ENCODE assay signal across 8 cellular contexts in the genomic region with DNA sequence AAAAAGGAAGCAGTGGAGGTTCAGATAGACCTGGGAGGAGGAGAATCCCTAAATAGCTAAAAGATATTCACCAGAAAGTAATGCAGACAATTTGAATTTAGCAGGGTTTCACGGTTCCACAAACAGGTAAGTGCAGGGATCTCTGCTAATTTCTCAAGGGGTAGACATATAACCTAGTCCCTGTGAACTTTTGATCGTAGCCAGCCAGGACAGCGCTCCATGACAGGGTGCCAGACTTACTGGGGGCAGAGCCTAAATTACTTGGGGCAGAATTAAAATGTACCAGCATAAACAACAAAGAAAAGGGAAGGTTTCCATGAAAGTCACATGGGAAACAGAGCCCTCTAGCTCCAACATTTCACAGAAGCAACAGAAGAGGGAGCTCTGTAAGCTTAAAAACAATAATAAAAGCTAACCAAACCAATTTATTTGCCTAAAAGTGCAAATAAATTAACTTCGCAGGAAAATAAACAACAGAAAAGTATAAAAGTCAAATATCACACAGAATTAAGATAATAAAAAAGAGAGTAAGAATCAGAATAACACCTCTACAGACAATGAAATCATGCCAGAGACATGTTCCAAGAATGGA.
DNase-seq lines count a peak whose midpoint lies in the region; ATAC-seq and TF ChIP-seq lines count a peak whose summit lies in the region.

No MANE protein-coding gene starts in this region.

- no peak overlapping the region for H3K4me2 ChIP-seq in IMR-90 (ENCODE audit: low read depth, low read length)
- no peak overlapping the region for H3K4me2 ChIP-seq in mesenchymal stem cell (ENCODE audit: low read length, poor library complexity, severe bottlenecking)

- no peak overlapping the region for H3K23ac ChIP-seq in IMR-90 (ENCODE audit: low read depth, low read length)
- no peak overlapping the region for H3K23ac ChIP-seq in mesenchymal stem cell (ENCODE audit: low read length in 2 of 2)

- dilution Hi-C loops in IMR-90 (cut with HindIII; ENCODE audit: low sequenced_read_pairs, unreplicated experiment) = no loop called here

- H4K20me1 ChIP-seq in IMR-90 (ENCODE audit: insufficient read depth, low read length) = no peaks in the 10 kb centered on the region

- BruUV-seq in IMR-90 (replicated peaks; lab: Mats Ljungman, UMichigan) = no TSS peak
- no TSS peak for BruUV-seq in MCF 10A (replicated peaks; lab: Mats Ljungman, UMichigan)

- CTCF ChIA-PET in IMR-90 (lab: Yijun Ruan, JAX) (interaction anchor here (0.6 to 2.0 kb wide), 8 partner anchors 16 to 912 kb away, joined by 3 to 8 read pairs (median 4); partner anchors contain the start of gene DUSP10), MCF 10A (lab: Yijun Ruan, JAX) (interaction anchor here (0.6 to 3.7 kb wide), 42 partner anchors 8 to 922 kb away, joined by 3 to 35 read pairs (median 3); partner anchors contain the start of gene DUSP10)

- H2AK5ac ChIP-seq in IMR-90 (ENCODE audit: low read depth, low read length) (no peak overlapping the region), mesenchymal stem cell (ENCODE audit: low read length, severe bottlenecking) (no peak overlapping the region)

- in situ Hi-C loops in IMR-90 (cut with MboI; ENCODE audit: low sequenced_read_pairs) = no loop called here

- H3K56ac ChIP-seq in IMR-90 (ENCODE audit: extremely low read depth, insufficient read depth, low read length) = no peak overlapping the region

- peak; percentile 64 for TF ChIP-seq RAD21 in IMR-90 (IDR thresholded peaks at IDR 0.05; ENCODE audit: low read length)

- H3K9me3 ChIP-seq in IMR-90 (ENCODE audit: control insufficient read depth, insufficient read depth, low read length) = no peaks in the 10 kb centered on the region
- H3K9me3 ChIP-seq in mesenchymal stem cell (ENCODE audit: control insufficient read depth, low read length) = no peaks in the 10 kb centered on the region

- H3K27me3 ChIP-seq in IMR-90 (ENCODE audit: control insufficient read depth, insufficient read depth, low read length) = no peaks in the 10 kb centered on the region
- H3K27me3 ChIP-seq in mesenchymal stem cell (ENCODE audit: control insufficient read depth in 1 of 2, insufficient read depth in 1 of 2, low read length in 2 of 2) = no peaks in the 10 kb centered on the region

- H3K4me1 Mint-ChIP-seq in MCF 10A (ENCODE audit: insufficient read depth, unreplicated experiment) = peaks cover 15% of the 10 kb centered on the region

- peak overlapping the region; percentile 44 for H3K27ac Mint-ChIP-seq in MCF 10A (ENCODE audit: low read depth, unreplicated experiment)

- no peak for TF ChIP-seq POLR2A in IMR-90 (IDR thresholded peaks at IDR 0.05; ENCODE audit: low read depth, low read length)

- H2BK5ac ChIP-seq in IMR-90 (ENCODE audit: low read depth, low read length, poor library complexity, severe bottlenecking) (no peak overlapping the region), mesenchymal stem cell (ENCODE audit: low read depth, low read length, poor library complexity, severe bottlenecking) (no peak overlapping the region)

- intact Hi-C loops in IMR-90 (cut with micrococcal nuclease) (loop anchor here (1.0 to 5.0 kb wide), 4 partner anchors 174 to 911 kb away; partner anchors contain the start of gene DUSP10), MCF 10A (cut with micrococcal nuclease) (loop anchor here (1.0 to 5.0 kb wide), 8 partner anchors 65 to 912 kb away; partner anchors contain the start of gene DUSP10)

- H2BK12ac ChIP-seq in mesenchymal stem cell (ENCODE audit: low read length in 2 of 2) = peak overlapping the region in 1 of 2 experiments; percentile 72

- H3K4me3 ChIP-seq in IMR-90 (ENCODE audit: insufficient read depth, low read depth, low read length) (no peak overlapping the region), mesenchymal stem cell (ENCODE audit: insufficient read depth in 1 of 2, low read depth in 1 of 2, low read length in 2 of 2) (no peak overlapping the region)

- H2BK15ac ChIP-seq in IMR-90 (ENCODE audit: low read depth, low read length) = no peak overlapping the region; the same call in 2 of the 3 replicates
- H2BK15ac ChIP-seq in mesenchymal stem cell (ENCODE audit: low read depth, poor library complexity, severe bottlenecking) = no peak overlapping the region

- DNase-seq in COLO829 (ENCODE audit: low spot score) (peak; percentile 71), IMR-90 (peak; percentile 54), MCF 10A (ENCODE audit: unreplicated experiment) (peak; percentile 56), mesenchymal stem cell (peak; percentile 48), COLO668 (lab: John Stamatoyannopoulos, UW; ENCODE audit: unreplicated experiment) (no peak), SHP77 (lab: John Stamatoyannopoulos, UW) (no peak), GOT3 (lab: John Stamatoyannopoulos, UW) (no peak)

- H2BK120ac ChIP-seq in IMR-90 (ENCODE audit: low read depth, low read length) (no peak overlapping the region), mesenchymal stem cell (ENCODE audit: low read depth, low read length) (no peak overlapping the region)

- WGBS in IMR-90 (ENCODE audit: extremely low coverage in 2 of 2, insufficient read length in 1 of 2), 2 experiments = 100% methylated on average over 1 of the region's 4 CpGs; no CpG with 5 or more reads in 1 of the 2 experiments
- 70% methylated on average over 3 of the region's 4 CpGs for WGBS in mesenchymal stem cell

- H3K9me3 Mint-ChIP-seq in MCF 10A (ENCODE audit: unreplicated experiment) = no peaks in the 10 kb centered on the region

- ATAC-seq in IMR-90 (ENCODE audit: low read depth) (peak; percentile 60), HG03520 (IDR thresholded peaks at IDR 0.05; ENCODE audit: unreplicated experiment) (no peak)

- H3K9ac ChIP-seq in IMR-90 (ENCODE audit: low read depth, low read length) (peak overlapping the region; percentile 15; the same call in 1 of the 2 replicates), mesenchymal stem cell (ENCODE audit: low read length) (peak overlapping the region; percentile 47)

- H4K91ac ChIP-seq in IMR-90 (ENCODE audit: insufficient read depth, low read depth, low read length) (no peak overlapping the region), mesenchymal stem cell (ENCODE audit: low read length) (no peak overlapping the region)

- H2AK9ac ChIP-seq in IMR-90 (replicated peaks; ENCODE audit: low read depth, low read length, poor library complexity) = no peak overlapping the region

- 0 out of 4 replicates have a peak overlapping the region, but pooled peaks of 1 of the 2 experiments have one; percentile 59 for H4K8ac ChIP-seq in IMR-90 (ENCODE audit: low read depth in 2 of 2, low read length in 2 of 2)
- H4K8ac ChIP-seq in mesenchymal stem cell (ENCODE audit: low read length) = no peak overlapping the region

- POLR2A ChIA-PET in IMR-90 (lab: Charles Lee; ENCODE audit: unreplicated experiment) (no interaction called here), MCF 10A (lab: Yijun Ruan, JAX) (interaction anchor here (0.7 to 1.9 kb wide), 7 partner anchors 62 to 553 kb away, joined by 3 to 12 read pairs (median 3); partner anchors contain the start of gene DUSP10)

- TF ChIP-seq CTCF in IMR-90 (conservative IDR thresholded peaks at IDR 0.05; ENCODE audit: low read depth, low read length) (peak; percentile 65), MCF 10A (IDR thresholded peaks at IDR 0.05; ENCODE audit: unreplicated experiment) (peak; percentile 86)

- H2BK20ac ChIP-seq in IMR-90 (ENCODE audit: low read depth, low read length) = no peak overlapping the region

- H3K4me1 ChIP-seq in IMR-90 (ENCODE audit: control insufficient read depth, insufficient read depth, low read length) (no peaks in the 10 kb centered on the region), mesenchymal stem cell (ENCODE audit: control insufficient read depth, insufficient read depth, low read depth, low read length) (no peaks in the 10 kb centered on the region)

- H3K79me1 ChIP-seq in IMR-90 (ENCODE audit: low read depth in 1 of 2, low read length in 2 of 2) = no peaks in the 10 kb centered on the region
- no peaks in the 10 kb centered on the region for H3K79me1 ChIP-seq in mesenchymal stem cell (replicated peaks; ENCODE audit: low read length, poor library complexity, severe bottlenecking)

- H3K4ac ChIP-seq in IMR-90 (ENCODE audit: low read depth, low read length) (no peak overlapping the region), mesenchymal stem cell (ENCODE audit: low read depth in 1 of 2, low read length in 2 of 2) (no peak overlapping the region)

- H4K5ac ChIP-seq in IMR-90 (ENCODE audit: low read depth, low read length) = no peak overlapping the region

- peak overlapping the region; percentile 19 for H2AFZ ChIP-seq in IMR-90 (replicated peaks; ENCODE audit: low read length, poor library complexity)
- no peak overlapping the region for H2AFZ ChIP-seq in mesenchymal stem cell (ENCODE audit: low read depth, low read length)

- no peak overlapping the region for H3K14ac ChIP-seq in IMR-90 (replicated peaks; ENCODE audit: low read depth, low read length)
- no peak overlapping the region for H3K14ac ChIP-seq in mesenchymal stem cell (ENCODE audit: low read length in 2 of 2)

- H3K4me3 Mint-ChIP-seq in MCF 10A (ENCODE audit: unreplicated experiment) = no peak overlapping the region

- H3K27ac ChIP-seq in IMR-90 (ENCODE audit: insufficient read depth, low read length) (no peak overlapping the region), mesenchymal stem cell (ENCODE audit: low read length, poor library complexity, severe bottlenecking) (no peak overlapping the region)

- H3K36me3 Mint-ChIP-seq in MCF 10A (ENCODE audit: insufficient read depth, unreplicated experiment) = no peaks in the 10 kb centered on the region

- H3K18ac ChIP-seq in IMR-90 (ENCODE audit: low read depth, low read length) = no peak overlapping the region
- no peak overlapping the region for H3K18ac ChIP-seq in mesenchymal stem cell (ENCODE audit: low read depth in 1 of 2, low read length in 2 of 2)

- H3K36me3 ChIP-seq in IMR-90 (ENCODE audit: control insufficient read depth, insufficient read depth, low read length) (no peaks in the 10 kb centered on the region), mesenchymal stem cell (ENCODE audit: control insufficient read depth in 1 of 2, insufficient read depth in 2 of 2, low read depth in 1 of 2, low read length in 2 of 2) (no peaks in the 10 kb centered on the region)

- 0 out of 2 replicates have a peak, but pooled peaks cover 3% of the 10 kb centered on the region for H3K9me1 ChIP-seq in IMR-90 (ENCODE audit: insufficient read depth, low read length)

- H3K27me3 Mint-ChIP-seq in MCF 10A (ENCODE audit: insufficient read depth, unreplicated experiment) = no peaks in the 10 kb centered on the region

TF ChIP-seq in IMR-90, 13 proteins besides CTCF, POLR2A, EP300 and RAD21 (continues in another document):
- TF ChIP-seq CHD1 (IDR thresholded peaks at IDR 0.05; ENCODE audit: low read depth, low read length) (no peak), SMC3 (IDR thresholded peaks at IDR 0.05; ENCODE audit: low read depth, low read length) (peak; percentile 73)
- TF ChIP-seq, protein P1, sequence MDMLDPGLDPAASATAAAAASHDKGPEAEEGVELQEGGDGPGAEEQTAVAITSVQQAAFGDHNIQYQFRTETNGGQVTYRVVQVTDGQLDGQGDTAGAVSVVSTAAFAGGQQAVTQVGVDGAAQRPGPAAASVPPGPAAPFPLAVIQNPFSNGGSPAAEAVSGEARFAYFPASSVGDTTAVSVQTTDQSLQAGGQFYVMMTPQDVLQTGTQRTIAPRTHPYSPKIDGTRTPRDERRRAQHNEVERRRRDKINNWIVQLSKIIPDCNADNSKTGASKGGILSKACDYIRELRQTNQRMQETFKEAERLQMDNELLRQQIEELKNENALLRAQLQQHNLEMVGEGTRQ (IDR thresholded peaks at IDR 0.05; ENCODE audit: low read depth, low read length) = peak; percentile 35; the same call in 1 of the 2 replicates

Comparison
In these comparisons a context has a peak if more than half of its experiments do, and no peak if none do; other contexts are left out.
1. DNase-seq: peak in COLO829 (single experiment), IMR-90 (single experiment), MCF 10A (single experiment) and mesenchymal stem cell (single experiment); none in COLO668 (single experiment), SHP77 (0 of 2) and GOT3 (single experiment).